7 cellular contexts compared by ENCODE assay signal in genomic region chr18:26549103-26549485, GRCh38. TPM values are rescaled to one million over a fixed set of nuclear protein-coding genes. Genes with fewer than 3 reads are reported as not detected.
DNase-seq lines count a peak whose midpoint lies in the region; ATAC-seq and TF ChIP-seq lines count a peak whose summit lies in the region.

No MANE protein-coding gene starts in this region.

- peak overlapping the region; percentile 42 for H3K27ac ChIP-seq in HUES48 (ENCODE audit: low read depth, low read length)
- H3K27ac ChIP-seq in esophagus squamous epithelium, result peak overlapping the region; percentile 87 to 97 (median 95)

- H3K4me1 ChIP-seq in HUES48 (ENCODE audit: control insufficient read depth, insufficient read depth, low read length), result peaks cover 31% of the 10 kb centered on the region
- peaks cover 40 to 71% (median 41%) of the 10 kb centered on the region in 3 donors for H3K4me1 ChIP-seq in esophagus squamous epithelium

- peak; percentile 57 for DNase-seq in GM03348 (ENCODE audit: low spot score)
- peak; percentile 23 to 27 for DNase-seq in activated CD4-positive, alpha-beta T cell treated with anti-CD3 and anti-CD28 coated beads, Interleukin-2, amount 50 U/mL, for 48 hours
- no peak for DNase-seq in esophagus squamous epithelium (lab: John Stamatoyannopoulos, UW)
- no peak for DNase-seq in natural killer cell
- no peak for DNase-seq in NCI-H2227 (lab: John Stamatoyannopoulos, UW; ENCODE audit: unreplicated experiment)
- no peak for DNase-seq in mesenteric fat pad (ENCODE audit: low spot score)

- no peak overlapping the region for H3K9ac ChIP-seq in HUES48 (ENCODE audit: low read depth, low read length)

- no peak overlapping the region for H3K27ac Mint-ChIP-seq in natural killer cell

- H3K36me3 Mint-ChIP-seq in natural killer cell, result no peaks in the 10 kb centered on the region

- peak in 1 of 3 donors; percentile 10 for ATAC-seq in natural killer cell

- TF ChIP-seq CTCF in esophagus squamous epithelium (IDR thresholded peaks at IDR 0.05) (no peak), natural killer cell (IDR thresholded peaks at IDR 0.05) (no peak)

- H3K4me3 Mint-ChIP-seq in natural killer cell, result peak overlapping the region; percentile 80

- peaks cover 82% of the 10 kb centered on the region for H3K27me3 ChIP-seq in HUES48 (ENCODE audit: control insufficient read depth, insufficient read depth, low read length)
- peaks cover 0 to 47% (median 2%) of the 10 kb centered on the region in 4 donors for H3K27me3 ChIP-seq in esophagus squamous epithelium

- H3K36me3 ChIP-seq in HUES48 (ENCODE audit: control insufficient read depth, insufficient read depth, low read length) (no peaks in the 10 kb centered on the region), esophagus squamous epithelium (no peaks in the 10 kb centered on the region)

- intact Hi-C loops in esophagus squamous epithelium (cut with DNase I) (no loop called here), natural killer cell (cut with micrococcal nuclease) (no loop called here)

- H3K4me3 ChIP-seq in HUES48 (ENCODE audit: low read depth, low read length) (peak overlapping the region; percentile 72), esophagus squamous epithelium (peak overlapping the region; percentile 75 to 93 (median 82))

- H3K4me1 Mint-ChIP-seq in natural killer cell, result peaks cover 32 to 44% of the 10 kb centered on the region in 2 donors

- no CpG with 5 or more reads among the region's 36 CpGs for WGBS in esophagus squamous epithelium, 2 donors

- peak in 1 of 4 donors; percentile 6 for TF ChIP-seq POLR2A in esophagus squamous epithelium (IDR thresholded peaks at IDR 0.05)

- H3K27me3 Mint-ChIP-seq in natural killer cell (ENCODE audit: low read depth in 2 of 2), result peaks cover 30% of the 10 kb centered on the region in 2 donors

- no peaks in the 10 kb centered on the region for H3K9me3 ChIP-seq in HUES48 (ENCODE audit: control insufficient read depth, insufficient read depth, low read length)
- H3K9me3 ChIP-seq in esophagus squamous epithelium, result no peaks in the 10 kb centered on the region

- no peaks in the 10 kb centered on the region for H3K9me3 Mint-ChIP-seq in natural killer cell

RNA-seq across cellular contexts. Expression of gene KCTD1, which starts 0.7 kb away (rescaled TPM):
- total RNA-seq in esophagus squamous epithelium (10 to 100 TPM; 46.0 to 67.1 (median 56.6) TPM), natural killer cell (1 to 10 TPM; 3.8 to 5.8 (median 5.7) TPM), mesenteric fat pad (5.9 TPM)

Comparison
In these comparisons a context has a peak if more than half of its experiments do, and no peak if none do; other contexts are left out.
1. DNase-seq: peak in GM03348 (single experiment) and activated CD4-positive, alpha-beta T cell treated with anti-CD3 and anti-CD28 coated beads, Interleukin-2, amount 50 U/mL, for 48 hours (2 of 2); none in esophagus squamous epithelium (single experiment), natural killer cell (single experiment), NCI-H2227 (single experiment) and mesenteric fat pad (single experiment).